1 cellular context compared by ENCODE assay signal in the genomic region with DNA sequence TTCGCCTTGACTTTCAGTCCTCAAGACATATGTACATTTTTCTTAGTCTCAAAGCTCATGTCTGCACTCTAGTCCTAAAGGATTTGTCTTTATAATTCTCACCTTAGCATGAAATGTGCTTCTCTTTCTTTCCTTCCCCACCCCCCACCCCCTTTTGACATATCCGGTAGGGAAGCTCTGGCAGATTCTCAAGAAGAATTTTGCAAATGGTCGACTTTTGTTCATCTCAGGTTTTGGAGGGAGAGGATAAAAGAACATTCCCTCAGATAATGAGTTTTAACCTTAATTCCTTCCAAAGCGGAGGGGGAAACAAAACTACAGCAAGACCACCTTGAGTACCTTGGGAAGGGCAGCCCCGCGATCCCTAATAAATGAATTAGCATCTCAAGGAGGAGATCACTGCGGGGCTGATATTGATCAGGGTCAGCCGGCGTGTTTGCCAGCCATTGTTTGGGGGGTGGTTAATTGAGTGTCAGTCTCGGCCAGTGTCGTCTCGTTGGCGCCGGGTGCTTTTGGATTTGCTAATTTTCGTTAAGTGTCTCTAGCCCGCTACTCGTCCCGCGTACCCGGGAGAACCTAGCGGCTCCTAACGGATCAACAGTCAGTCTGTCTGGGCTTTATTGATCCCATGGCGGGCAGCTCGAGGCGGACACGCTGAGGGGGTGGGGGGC.
TF ChIP-seq lines count a peak whose summit lies in the region.

No MANE protein-coding gene starts in this region.

TF ChIP-seq in WTC11, 78 proteins besides CTCF, POLR2A, EP300 and RAD21 (continued from another document):
- TF ChIP-seq, protein P1, sequence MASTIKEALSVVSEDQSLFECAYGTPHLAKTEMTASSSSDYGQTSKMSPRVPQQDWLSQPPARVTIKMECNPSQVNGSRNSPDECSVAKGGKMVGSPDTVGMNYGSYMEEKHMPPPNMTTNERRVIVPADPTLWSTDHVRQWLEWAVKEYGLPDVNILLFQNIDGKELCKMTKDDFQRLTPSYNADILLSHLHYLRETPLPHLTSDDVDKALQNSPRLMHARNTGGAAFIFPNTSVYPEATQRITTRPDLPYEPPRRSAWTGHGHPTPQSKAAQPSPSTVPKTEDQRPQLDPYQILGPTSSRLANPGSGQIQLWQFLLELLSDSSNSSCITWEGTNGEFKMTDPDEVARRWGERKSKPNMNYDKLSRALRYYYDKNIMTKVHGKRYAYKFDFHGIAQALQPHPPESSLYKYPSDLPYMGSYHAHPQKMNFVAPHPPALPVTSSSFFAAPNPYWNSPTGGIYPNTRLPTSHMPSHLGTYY (CRISPR knock-in tag; IDR thresholded peaks at IDR 0.05) = no peak
- TF ChIP-seq HMGA2 (CRISPR knock-in tag; IDR thresholded peaks at IDR 0.05) (no peak), ETV6 (CRISPR knock-in tag; IDR thresholded peaks at IDR 0.05) (no peak)
- TF ChIP-seq, protein P2, sequence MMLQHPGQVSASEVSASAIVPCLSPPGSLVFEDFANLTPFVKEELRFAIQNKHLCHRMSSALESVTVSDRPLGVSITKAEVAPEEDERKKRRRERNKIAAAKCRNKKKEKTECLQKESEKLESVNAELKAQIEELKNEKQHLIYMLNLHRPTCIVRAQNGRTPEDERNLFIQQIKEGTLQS (CRISPR knock-in tag; conservative IDR thresholded peaks at IDR 0.05) = no peak
- TF ChIP-seq, protein P3, sequence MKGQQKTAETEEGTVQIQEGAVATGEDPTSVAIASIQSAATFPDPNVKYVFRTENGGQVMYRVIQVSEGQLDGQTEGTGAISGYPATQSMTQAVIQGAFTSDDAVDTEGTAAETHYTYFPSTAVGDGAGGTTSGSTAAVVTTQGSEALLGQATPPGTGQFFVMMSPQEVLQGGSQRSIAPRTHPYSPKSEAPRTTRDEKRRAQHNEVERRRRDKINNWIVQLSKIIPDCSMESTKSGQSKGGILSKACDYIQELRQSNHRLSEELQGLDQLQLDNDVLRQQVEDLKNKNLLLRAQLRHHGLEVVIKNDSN (CRISPR knock-in tag; IDR thresholded peaks at IDR 0.05) = no peak
